9 cellular contexts compared by ENCODE assay signal in genomic region chr11:76293189-76293631, GRCh38.
DNase-seq lines count a peak whose midpoint lies in the region; ATAC-seq lines count a peak whose summit lies in the region.
"Had no signal": no experiment of that assay in that cellular context is flagged by ENCODE, and none has a peak within 500 bp of the region (broad histone marks: within the 10 kb centered on the region; RNA-seq: fewer than 3 reads in every experiment).

No MANE protein-coding gene starts in this region.

- in situ Hi-C loops in G401 (cut with HindIII; ENCODE audit: low sequenced_read_pairs): no loop called here

- ATAC-seq in activated CD4-positive, CD25-positive, alpha-beta regulatory T cell treated with anti-CD3 and anti-CD28 coated beads, Interleukin-2, amount 50 U/mL, for 24 hours: peak; percentile 47 to 72
- ATAC-seq in GM21528 (IDR thresholded peaks at IDR 0.05; ENCODE audit: low FRiP score, unreplicated experiment): peak; percentile 55
- peak; percentile 36 for ATAC-seq in HG03558 (IDR thresholded peaks at IDR 0.05; ENCODE audit: extremely low read depth, unreplicated experiment)

- DNase-seq in activated CD4-positive, CD25-positive, alpha-beta regulatory T cell treated with anti-CD3 and anti-CD28 coated beads, Interleukin-2, amount 50 U/mL, for 72 hours: no peak
- peak; percentile 50 for DNase-seq in stimulated activated CD4-positive, alpha-beta T cell treated with anti-CD3 and anti-CD28 coated beads, Interleukin-1b, Interleukin-23, amount 100 ng/mL, for 48 hours
- DNase-seq in G401 (ENCODE audit: low spot score): no peak
- DNase-seq in NCI-H128 (lab: John Stamatoyannopoulos, UW; ENCODE audit: unreplicated experiment): no peak
- DNase-seq in dermis blood vessel endothelial cell: no peak
- DNase-seq: upper lobe of left lung had no signal
